8 cellular contexts compared by ENCODE assay signal in genomic region chr17:49360796-49361128, GRCh38. TPM values are rescaled to one million over a fixed set of nuclear protein-coding genes. Genes with fewer than 3 reads are reported as not detected.
DNase-seq lines count a peak whose midpoint lies in the region; ATAC-seq, FAIRE-seq and TF ChIP-seq lines count a peak whose summit lies in the region.

No MANE protein-coding gene starts in this region.

- H3K4me3 Mint-ChIP-seq in astrocyte (ENCODE audit: unreplicated experiment): peak overlapping the region; percentile 97

- H2AFZ ChIP-seq in astrocyte (ENCODE audit: low read depth, low read length): peak overlapping the region; percentile 42

- H3K9me3 ChIP-seq in BLaER1 treated with 17β-estradiol and CSF1 and Interleukin-3, amounts not matched to agents 10 nM and 100 nM (replicated peaks in 1 of 11): no peaks in the 10 kb centered on the region
- H3K9me3 ChIP-seq in astrocyte (ENCODE audit: insufficient read depth, low read depth, low read length) (no peaks in the 10 kb centered on the region), lower lobe of right lung (no peaks in the 10 kb centered on the region), thyroid gland (no peaks in the 10 kb centered on the region)

- 5 to 8% methylated on average over 5 to 8 of the region's 8 CpGs for WGBS in thyroid gland, 2 donors

- in situ Hi-C loops in G401 (cut with HindIII; ENCODE audit: low sequenced_read_pairs): no loop called here

- peaks cover 22 to 51% (median 43%) of the 10 kb centered on the region in 11 experiments; a peak in 17 of 22 replicates for H4K20me1 ChIP-seq in BLaER1 treated with 17β-estradiol and CSF1 and Interleukin-3, amounts not matched to agents 10 nM and 100 nM
- peaks cover 52% of the 10 kb centered on the region for H4K20me1 ChIP-seq in astrocyte (ENCODE audit: insufficient read depth, low read length)

- peak overlapping the region; percentile 95 for H3K27ac Mint-ChIP-seq in astrocyte (ENCODE audit: unreplicated experiment)

- TF ChIP-seq POLR2A in thyroid gland (IDR thresholded peaks at IDR 0.05): no peak

- peaks cover 33% of the 10 kb centered on the region for H3K4me1 Mint-ChIP-seq in astrocyte (ENCODE audit: low read depth, unreplicated experiment)

- peak overlapping the region; percentile 79 to 100 (median 90) for H3K4me3 ChIP-seq in BLaER1 treated with 17β-estradiol and CSF1 and Interleukin-3, amounts not matched to agents 10 nM and 100 nM
- peak overlapping the region; percentile 77 for H3K4me3 ChIP-seq in astrocyte (ENCODE audit: insufficient read depth, low read depth, low read length)
- peak overlapping the region; percentile 92 for H3K4me3 ChIP-seq in lower lobe of right lung
- peak overlapping the region in 2 of 3 donors; percentile 57 to 94 for H3K4me3 ChIP-seq in thyroid gland (replicated peaks in 1 of 3)

- no peaks in the 10 kb centered on the region for H3K27me3 ChIP-seq in BLaER1 treated with 17β-estradiol and CSF1 and Interleukin-3, amounts not matched to agents 10 nM and 100 nM
- no peaks in the 10 kb centered on the region for H3K27me3 ChIP-seq in astrocyte (ENCODE audit: insufficient read depth, low read length)
- H3K27me3 ChIP-seq in lower lobe of right lung (ENCODE audit: low read depth): no peaks in the 10 kb centered on the region
- H3K27me3 ChIP-seq in thyroid gland: no peaks in the 10 kb centered on the region

- peak overlapping the region; percentile 86 to 99 (median 97) for H3K4me2 ChIP-seq in BLaER1 treated with 17β-estradiol and CSF1 and Interleukin-3, amounts not matched to agents 10 nM and 100 nM
- peak overlapping the region; percentile 92 for H3K4me2 ChIP-seq in astrocyte (ENCODE audit: low read length)

- no peaks in the 10 kb centered on the region for H3K27me3 Mint-ChIP-seq in astrocyte (ENCODE audit: low read depth, unreplicated experiment)

- no peaks in the 10 kb centered on the region for H3K9me3 Mint-ChIP-seq in astrocyte (ENCODE audit: unreplicated experiment)

- H3K36me3 Mint-ChIP-seq in astrocyte (ENCODE audit: low read depth, unreplicated experiment): no peaks in the 10 kb centered on the region

- ATAC-seq in HG03565 (IDR thresholded peaks at IDR 0.05; ENCODE audit: unreplicated experiment): peak; percentile 9
- ATAC-seq in lower lobe of right lung: no peak
- no peak for ATAC-seq in HG02588 (IDR thresholded peaks at IDR 0.05; ENCODE audit: unreplicated experiment)

- intact Hi-C loops in lower lobe of right lung (cut with DNase I): no loop called here
- intact Hi-C loops in thyroid gland (cut with DNase I): no loop called here

- no peaks in the 10 kb centered on the region for H3K36me3 ChIP-seq in BLaER1 treated with 17β-estradiol and CSF1 and Interleukin-3, amounts not matched to agents 10 nM and 100 nM
- H3K36me3 ChIP-seq in astrocyte (ENCODE audit: insufficient read depth, low read length) (no peaks in the 10 kb centered on the region), lower lobe of right lung (no peaks in the 10 kb centered on the region), thyroid gland (no peaks in the 10 kb centered on the region)

- no peak for FAIRE-seq in astrocyte (lab: Jason Lieb, UNC)

- H3K79me2 ChIP-seq in astrocyte (ENCODE audit: insufficient read depth, low read length): peaks cover 55% of the 10 kb centered on the region

- DNase-seq in astrocyte (ENCODE audit: low read depth) (no peak), lower lobe of right lung (no peak), thyroid gland (peak; percentile 22 to 28), G401 (ENCODE audit: low spot score) (no peak), HPDE6-E6E7 (ENCODE audit: extremely low spot score) (no peak)

- H3K27ac ChIP-seq in BLaER1 treated with 17β-estradiol and CSF1 and Interleukin-3, amounts not matched to agents 10 nM and 100 nM: peak overlapping the region in 10 of 11 experiments; percentile 91 to 98 (median 96); a peak in 19 of 22 replicates
- H3K27ac ChIP-seq in astrocyte (ENCODE audit: low read depth, low read length): peak overlapping the region; percentile 73
- H3K27ac ChIP-seq in lower lobe of right lung: peak overlapping the region; percentile 94
- peak overlapping the region in 2 of 3 donors; percentile 33 to 77 for H3K27ac ChIP-seq in thyroid gland

- H3K4me1 ChIP-seq in BLaER1 treated with 17β-estradiol and CSF1 and Interleukin-3, amounts not matched to agents 10 nM and 100 nM: peaks cover 41 to 59% (median 52%) of the 10 kb centered on the region in 10 experiments
- peaks cover 10% of the 10 kb centered on the region for H3K4me1 ChIP-seq in astrocyte (ENCODE audit: insufficient read depth, low read length)
- peaks cover 46% of the 10 kb centered on the region for H3K4me1 ChIP-seq in lower lobe of right lung
- peaks cover 25 to 38% of the 10 kb centered on the region in 2 donors for H3K4me1 ChIP-seq in thyroid gland

- TF ChIP-seq CTCF in astrocyte (IDR thresholded peaks at IDR 0.05; ENCODE audit: insufficient read depth, low read depth, low read length) (no peak), lower lobe of right lung (IDR thresholded peaks at IDR 0.05) (no peak), thyroid gland (IDR thresholded peaks at IDR 0.05) (no peak)

- H3K9ac ChIP-seq in BLaER1 treated with 17β-estradiol and CSF1 and Interleukin-3, amounts not matched to agents 10 nM and 100 nM: peak overlapping the region; percentile 91 to 98 (median 96)
- peak overlapping the region; percentile 91 for H3K9ac ChIP-seq in astrocyte (ENCODE audit: low read length)

RNA-seq across cellular contexts. Expression of gene ZNF652, which starts 1.3 kb away (rescaled TPM):
- 24.3 and 26.8 TPM in 2 replicates for total RNA-seq in astrocyte
- 49.0 TPM for total RNA-seq in lower lobe of right lung
- 10 to 100 TPM; 60.0 to 64.9 (median 62.1) TPM for total RNA-seq in thyroid gland
- total RNA-seq in G401 (2014; rRNA removed; shearing (Covaris generic)): 10.2 and 20.2 TPM in 2 replicates

RNA-seq across cellular contexts. Expression of gene PHB1, which starts 53.9 kb away (rescaled TPM):
- total RNA-seq in astrocyte (211 and 227 TPM in 2 replicates), lower lobe of right lung (113 TPM), thyroid gland (100 to 1,000 TPM in 2 of 4 donors, 10 to 100 TPM in 2; 77.5 to 129 (median 103) TPM)
- 268 and 273 TPM in 2 replicates for total RNA-seq in G401 (2014; rRNA removed; shearing (Covaris generic))

Comparison
In these comparisons a context has a peak if more than half of its experiments do, and no peak if none do; other contexts are left out.
1. DNase-seq: peak in thyroid gland (2 of 2); none in astrocyte (single experiment), lower lobe of right lung (single experiment), G401 (single experiment) and HPDE6-E6E7 (single experiment).
2. Peak in every context shown above with its lines, with median percentiles within 50 percentile points of each other: H3K27ac ChIP-seq and H3K4me3 ChIP-seq.